8 cellular contexts compared by ENCODE assay signal in the genomic region with DNA sequence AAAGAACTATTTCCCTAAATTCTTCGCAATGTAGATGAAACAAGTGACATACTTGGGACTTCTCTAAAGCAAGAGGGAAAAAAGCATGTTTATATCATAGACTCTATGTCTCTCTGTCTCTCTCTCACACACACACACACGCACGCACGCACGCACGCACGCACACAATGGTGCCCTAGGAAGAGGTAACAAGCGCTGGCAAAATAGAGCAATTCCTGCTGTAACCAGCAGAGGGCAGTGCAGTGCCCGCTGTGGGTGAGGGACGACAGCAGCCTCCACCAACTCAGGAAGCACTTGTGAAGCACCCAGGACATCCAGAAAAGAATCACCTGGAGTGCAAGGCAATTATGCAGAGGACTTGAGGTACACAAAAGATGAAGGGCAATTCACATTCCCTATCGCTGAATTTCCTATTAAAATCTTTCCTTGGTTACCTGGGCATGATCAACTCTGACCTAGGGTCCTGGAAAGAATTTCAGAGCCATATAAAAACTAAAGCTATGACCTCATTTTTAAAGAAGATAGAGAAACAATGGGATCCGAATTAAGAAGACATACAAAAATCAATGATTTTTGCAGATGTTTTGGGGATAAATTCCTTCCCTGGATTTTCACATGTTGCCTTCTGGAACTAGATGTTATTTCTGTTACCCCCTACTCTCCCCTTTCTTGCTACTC.
DNase-seq lines count a peak whose midpoint lies in the region; ATAC-seq, FAIRE-seq and TF ChIP-seq lines count a peak whose summit lies in the region.

No MANE protein-coding gene starts in this region.

- peak overlapping the region; percentile 46 for H3K4me3 Mint-ChIP-seq in activated T-helper 17 cell treated with anti-CD3 and anti-CD28 coated beads, Interleukin-2, amount 50 U/mL, for 72 hours

- DNase-seq in ELF-1 (ENCODE audit: low read depth, low spot score): peak; percentile 88
- peak; percentile 45 for DNase-seq in HTR-8/SVneo (ENCODE audit: insufficient read length, low spot score)
- peak; percentile 43 for DNase-seq in globus pallidus (ENCODE audit: low spot score)
- DNase-seq in prostate gland (ENCODE audit: low spot score): no peak
- no peak for DNase-seq in frontal cortex (ENCODE audit: low spot score in 2 of 2)

- H3K4me1 ChIP-seq in OCI-LY3 (ENCODE audit: low read length) (peaks cover 11% of the 10 kb centered on the region), prostate gland (replicated peaks) (no peaks in the 10 kb centered on the region)

- H3K27ac Mint-ChIP-seq in activated T-helper 17 cell treated with anti-CD3 and anti-CD28 coated beads, Interleukin-2, amount 50 U/mL, for 72 hours: peak overlapping the region; percentile 29

- H3K4me3 ChIP-seq in OCI-LY3 (ENCODE audit: low read length) (peak overlapping the region; percentile 70), prostate gland (no peak overlapping the region)

- peak overlapping the region; percentile 93 for H2AFZ ChIP-seq in OCI-LY3 (ENCODE audit: low read depth, low read length)

- H3K36me3 ChIP-seq in OCI-LY3 (replicated peaks; ENCODE audit: low read depth, low read length): no peaks in the 10 kb centered on the region
- H3K36me3 ChIP-seq in prostate gland: no peaks in the 10 kb centered on the region

- H3K4me2 ChIP-seq in OCI-LY3 (ENCODE audit: low read length): peak overlapping the region; percentile 78

- peak; percentile 94 for ATAC-seq in GM21529 (IDR thresholded peaks at IDR 0.05; ENCODE audit: unreplicated experiment)
- peak; percentile 93 for ATAC-seq in activated T-helper 17 cell treated with anti-CD3 and anti-CD28 coated beads, Interleukin-2, amount 50 U/mL, for 72 hours (replicated peaks)

- WGBS in prostate gland: 46% methylated on average over 12 of the region's 12 CpGs

- no peaks in the 10 kb centered on the region for H3K79me2 ChIP-seq in OCI-LY3 (ENCODE audit: low read length)

- no peak for TF ChIP-seq POLR2A in prostate gland (IDR thresholded peaks at IDR 0.05)

- H3K9me3 Mint-ChIP-seq in activated T-helper 17 cell treated with anti-CD3 and anti-CD28 coated beads, Interleukin-2, amount 50 U/mL, for 72 hours: no peaks in the 10 kb centered on the region

- H3K27me3 Mint-ChIP-seq in activated T-helper 17 cell treated with anti-CD3 and anti-CD28 coated beads, Interleukin-2, amount 50 U/mL, for 72 hours: peaks cover 3% of the 10 kb centered on the region

- intact Hi-C loops in prostate gland (cut with DNase I): no loop called here

- H3K9me3 ChIP-seq in OCI-LY3 (ENCODE audit: insufficient read depth, low read length) (no peaks in the 10 kb centered on the region), prostate gland (no peaks in the 10 kb centered on the region)

- FAIRE-seq in HTR-8/SVneo (lab: Jason Lieb, UNC): no peak
- no peak for FAIRE-seq in frontal cortex (lab: Jason Lieb, UNC)

- H3K4me1 Mint-ChIP-seq in activated T-helper 17 cell treated with anti-CD3 and anti-CD28 coated beads, Interleukin-2, amount 50 U/mL, for 72 hours: peaks cover 5% of the 10 kb centered on the region

- H3K36me3 Mint-ChIP-seq in activated T-helper 17 cell treated with anti-CD3 and anti-CD28 coated beads, Interleukin-2, amount 50 U/mL, for 72 hours (ENCODE audit: low read depth): no peaks in the 10 kb centered on the region

- peak overlapping the region; percentile 25; the same call in 1 of the 2 replicates for H3K9ac ChIP-seq in OCI-LY3 (ENCODE audit: low read length)

- no peaks in the 10 kb centered on the region for H4K20me1 ChIP-seq in OCI-LY3 (ENCODE audit: insufficient read depth, low read length)

- H3K27me3 ChIP-seq in OCI-LY3 (ENCODE audit: low read depth, low read length) (no peaks in the 10 kb centered on the region), prostate gland (replicated peaks; ENCODE audit: insufficient read depth) (no peaks in the 10 kb centered on the region)

- peak; percentile 93 for TF ChIP-seq CTCF in OCI-LY3 (IDR thresholded peaks at IDR 0.05; ENCODE audit: low read depth, low read length)
- peak; percentile 35 to 65 (median 58) for TF ChIP-seq CTCF in prostate gland (IDR thresholded peaks at IDR 0.05)

- H3K27ac ChIP-seq in OCI-LY3 (ENCODE audit: low read length) (no peak overlapping the region), prostate gland (no peak overlapping the region)

Comparison
In these comparisons a context has a peak if more than half of its experiments do, and no peak if none do; other contexts are left out.
1. DNase-seq: peak in ELF-1 (single experiment), HTR-8/SVneo (single experiment) and globus pallidus (single experiment); none in prostate gland (single experiment) and frontal cortex (0 of 2).